ENCODE assay signal across 9 cellular contexts in genomic region chr16:11205754-11206459, GRCh38. TPM values are rescaled to one million over a fixed set of nuclear protein-coding genes. Genes with fewer than 3 reads are reported as not detected.
DNase-seq lines count a peak whose midpoint lies in the region; ATAC-seq and TF ChIP-seq lines count a peak whose summit lies in the region.
"Had no signal": no experiment of that assay in that cellular context is flagged by ENCODE, and none has a peak within 500 bp of the region (broad histone marks: within the 10 kb centered on the region; RNA-seq: fewer than 3 reads in every experiment).

No MANE protein-coding gene starts in this region.

- BruUV-seq in IMR-90 (replicated peaks; lab: Mats Ljungman, UMichigan), result no TSS peak

- intact Hi-C loops in IMR-90 (cut with micrococcal nuclease), result no loop called here
- intact Hi-C loops in gastrocnemius medialis (cut with DNase I; ENCODE audit: low total_unique reads), result no loop called here

- H3K9ac ChIP-seq in IMR-90 (ENCODE audit: low read depth, low read length), result no peak overlapping the region

- POLR2A ChIA-PET in IMR-90 (lab: Charles Lee; ENCODE audit: unreplicated experiment), result no interaction called here

- TF ChIP-seq POLR2A in IMR-90 (IDR thresholded peaks at IDR 0.05; ENCODE audit: low read depth, low read length), result no peak
- TF ChIP-seq POLR2A in gastrocnemius medialis (IDR thresholded peaks at IDR 0.05), result no peak

- peak; percentile 28 for ATAC-seq in IMR-90 (ENCODE audit: low read depth)
- ATAC-seq in gastrocnemius medialis, result peak; percentile 28 to 29
- ATAC-seq in GM18907 (IDR thresholded peaks at IDR 0.05; ENCODE audit: unreplicated experiment), result no peak

- no peaks in the 10 kb centered on the region for H4K20me1 ChIP-seq in IMR-90 (ENCODE audit: insufficient read depth, low read length)

- H3K27me3 ChIP-seq in IMR-90 (ENCODE audit: control insufficient read depth, insufficient read depth, low read length), result no peaks in the 10 kb centered on the region; the same call in 1 of the 2 replicates
- H3K27me3 ChIP-seq in gastrocnemius medialis, result no peaks in the 10 kb centered on the region

- H3K56ac ChIP-seq in IMR-90 (ENCODE audit: extremely low read depth, insufficient read depth, low read length), result no peak overlapping the region

- H2AFZ ChIP-seq in IMR-90 (replicated peaks; ENCODE audit: low read length, poor library complexity), result peak overlapping the region; percentile 68

- peak overlapping the region; percentile 21; the same call in 1 of the 2 replicates for H4K5ac ChIP-seq in IMR-90 (ENCODE audit: low read depth, low read length)

- dilution Hi-C loops in IMR-90 (cut with HindIII; ENCODE audit: low sequenced_read_pairs, unreplicated experiment), result no loop called here

- WGBS in IMR-90 (ENCODE audit: extremely low coverage in 2 of 2, insufficient read length in 1 of 2), 2 experiments, result 67% methylated on average over 3 of the region's 11 CpGs; no CpG with 5 or more reads in 1 of the 2 experiments

- no peak for TF ChIP-seq RAD21 in IMR-90 (IDR thresholded peaks at IDR 0.05; ENCODE audit: low read length)

- H3K4me2 ChIP-seq in IMR-90 (ENCODE audit: low read depth, low read length), result no peak overlapping the region

- H3K27ac ChIP-seq in IMR-90 (ENCODE audit: insufficient read depth, low read length), result no peak overlapping the region
- H3K27ac ChIP-seq in gastrocnemius medialis, result no peak overlapping the region

- peak overlapping the region in 1 of 2 experiments; percentile 57; a peak in 1 of 4 replicates for H4K8ac ChIP-seq in IMR-90 (ENCODE audit: low read depth in 2 of 2, low read length in 2 of 2)

- H3K23ac ChIP-seq in IMR-90 (ENCODE audit: low read depth, low read length), result no peak overlapping the region

- H3K4me1 ChIP-seq in IMR-90 (ENCODE audit: control insufficient read depth, insufficient read depth, low read length), result peaks cover 20% of the 10 kb centered on the region
- no peaks in the 10 kb centered on the region for H3K4me1 ChIP-seq in gastrocnemius medialis

- peak overlapping the region; percentile 64 for H2BK20ac ChIP-seq in IMR-90 (ENCODE audit: low read depth, low read length)

- DNase-seq in NOMO-1 (lab: John Stamatoyannopoulos, UW; ENCODE audit: unreplicated experiment in 2 of 2) (peak; percentile 26 to 43), NOMO-1 treated with dmso at 0.1 percent for 144 hours (lab: John Stamatoyannopoulos, UW; ENCODE audit: unreplicated experiment) (no peak), IMR-90 (peak; percentile 42), choroid plexus epithelial cell (ENCODE audit: low read depth) (peak; percentile 26), gastrocnemius medialis (no peak), NCI-H2227 (lab: John Stamatoyannopoulos, UW; ENCODE audit: unreplicated experiment) (no peak), midbrain (lab: John Stamatoyannopoulos, UW) (no peak)
- DNase-seq: ACHN had no signal

- CTCF ChIA-PET in IMR-90 (lab: Yijun Ruan, JAX), result interaction anchor here (0.6 kb wide), 1 partner anchor 16 kb away, joined by 3 read pairs; no protein-coding TSS in a partner anchor

- H2AK9ac ChIP-seq in IMR-90 (replicated peaks; ENCODE audit: low read depth, low read length, poor library complexity), result peak overlapping the region; percentile 82

- peak overlapping the region; percentile 50; the same call in 1 of the 3 replicates for H2BK15ac ChIP-seq in IMR-90 (ENCODE audit: low read depth, low read length)

- H3K4me3 ChIP-seq in IMR-90 (ENCODE audit: insufficient read depth, low read depth, low read length) (no peak overlapping the region), choroid plexus epithelial cell (ENCODE audit: low read depth, low read length) (no peak overlapping the region), gastrocnemius medialis (no peak overlapping the region)

- TF ChIP-seq CTCF in IMR-90 (conservative IDR thresholded peaks at IDR 0.05; ENCODE audit: low read depth, low read length) (no peak), choroid plexus epithelial cell (conservative IDR thresholded peaks at IDR 0.05; ENCODE audit: low read depth, low read length) (no peak), gastrocnemius medialis (IDR thresholded peaks at IDR 0.05 in 4 of 5, conservative IDR thresholded peaks at IDR 0.05 in 1 of 5) (no peak)

- no peaks in the 10 kb centered on the region for H3K79me1 ChIP-seq in IMR-90 (ENCODE audit: low read depth in 1 of 2, low read length in 2 of 2)

- no peak overlapping the region for H3K18ac ChIP-seq in IMR-90 (ENCODE audit: low read depth, low read length)

- no peak overlapping the region for H2BK5ac ChIP-seq in IMR-90 (ENCODE audit: low read depth, low read length, poor library complexity, severe bottlenecking)

- H2AK5ac ChIP-seq in IMR-90 (ENCODE audit: low read depth, low read length), result peak overlapping the region; percentile 87; the same call in 1 of the 2 replicates

- no peak overlapping the region; the same call in 1 of the 2 replicates for H4K91ac ChIP-seq in IMR-90 (ENCODE audit: insufficient read depth, low read depth, low read length)

- peaks cover 4% of the 10 kb centered on the region for H3K9me3 ChIP-seq in IMR-90 (ENCODE audit: control insufficient read depth, insufficient read depth, low read length)
- H3K9me3 ChIP-seq in gastrocnemius medialis, result no peaks in the 10 kb centered on the region

- no peaks in the 10 kb centered on the region for H3K36me3 ChIP-seq in IMR-90 (ENCODE audit: control insufficient read depth, insufficient read depth, low read length)
- H3K36me3 ChIP-seq in gastrocnemius medialis, result no peaks in the 10 kb centered on the region

- peak overlapping the region; percentile 45 for H3K14ac ChIP-seq in IMR-90 (replicated peaks; ENCODE audit: low read depth, low read length)

- in situ Hi-C loops in IMR-90 (cut with MboI; ENCODE audit: low sequenced_read_pairs) (no loop called here), gastrocnemius medialis (cut with MboI; ENCODE audit: low sequenced_read_pairs in 4 of 4) (no loop called here)

- H3K4ac ChIP-seq in IMR-90 (ENCODE audit: low read depth, low read length), result peak overlapping the region; percentile 69

- peak overlapping the region; percentile 20; the same call in 1 of the 2 replicates for H2BK120ac ChIP-seq in IMR-90 (ENCODE audit: low read depth, low read length)

- no peaks in the 10 kb centered on the region for H3K9me1 ChIP-seq in IMR-90 (ENCODE audit: insufficient read depth, low read length)

TF ChIP-seq in IMR-90, 13 proteins besides CTCF, POLR2A, EP300 and RAD21:
- TF ChIP-seq CEBPB (IDR thresholded peaks at IDR 0.05; ENCODE audit: low read depth, low read length) (peak; percentile 69), FOS (IDR thresholded peaks at IDR 0.05; ENCODE audit: low read depth, low read length) (no peak)

RNA-seq across cellular contexts. Expression of gene SOCS1, which starts 50.1 kb away (rescaled TPM):
- total RNA-seq in IMR-90 (2012; rRNA removed) (2.0 and 2.2 TPM in 2 replicates), gastrocnemius medialis (1 to 10 TPM; 1.1 to 5.5 (median 3.1) TPM)
- polyA plus RNA-seq in IMR-90 (2012; rRNA removed), result 19.9 and 22.0 TPM in 2 replicates
- polyA plus RNA-seq in IMR-90 (2012; cell fraction: cytosol; rRNA removed), result 42.9 and 94.9 TPM in 2 replicates
- polyA plus RNA-seq in IMR-90 (2012; cell fraction: nucleus; rRNA removed; ENCODE audit: low replicate concordance), result 109 and 179 TPM in 2 replicates

Comparison
In these comparisons a context has a peak if more than half of its experiments do, and no peak if none do; other contexts are left out.
1. DNase-seq: peak in NOMO-1 (2 of 2), IMR-90 (single experiment) and choroid plexus epithelial cell (single experiment); none in NOMO-1 treated with dmso at 0.1 percent for 144 hours (single experiment), gastrocnemius medialis (0 of 2), NCI-H2227 (single experiment) and midbrain (single experiment).